In genomic region chr21:29083306-29083705, GRCh38 we compare ENCODE assay signal across 16 cellular contexts. TPM values are rescaled to one million over a fixed set of nuclear protein-coding genes. Genes with fewer than 3 reads are reported as not detected.
DNase-seq lines count a peak whose midpoint lies in the region; ATAC-seq and TF ChIP-seq lines count a peak whose summit lies in the region.
"Had no signal": no experiment of that assay in that cellular context is flagged by ENCODE, and none has a peak within 500 bp of the region (broad histone marks: within the 10 kb centered on the region; RNA-seq: fewer than 3 reads in every experiment).

No MANE protein-coding gene starts in this region.

- H3K36me3 ChIP-seq in SK-N-SH (replicated peaks in 1 of 2; ENCODE audit: control insufficient read depth in 1 of 2, insufficient read depth in 2 of 2, low read length in 1 of 2), result no peaks in the 10 kb centered on the region
- no peaks in the 10 kb centered on the region for H3K36me3 ChIP-seq in CD4-positive, alpha-beta memory T cell (ENCODE audit: insufficient read depth, low read length)
- H3K36me3 ChIP-seq: BLaER1, HAP-1 had no signal

- peaks cover 16 to 53% (median 33%) of the 10 kb centered on the region in 4 donors for H3K4me1 Mint-ChIP-seq in CD4-positive, alpha-beta memory T cell
- peaks cover 27 to 48% (median 48%) of the 10 kb centered on the region in 3 donors for H3K4me1 Mint-ChIP-seq in T-cell
- peaks cover 28% of the 10 kb centered on the region for H3K4me1 Mint-ChIP-seq in stimulated activated effector memory CD8-positive, alpha-beta T cell treated with anti-CD3 and anti-CD28 coated beads, Interleukin-12 subunit alpha, Interleukin-12 subunit beta, amount 100 ng/mL, for 72 hours

- H3K79me2 ChIP-seq in SK-N-SH (ENCODE audit: insufficient read depth), result no peaks in the 10 kb centered on the region

- TF ChIP-seq CTCF in SK-N-SH (IDR thresholded peaks at IDR 0.05), result no peak

- H3K4me3 ChIP-seq in SK-N-SH (ENCODE audit: low read depth in 2 of 2, low read length in 1 of 2), result no peak overlapping the region
- H3K4me3 ChIP-seq in CD4-positive, alpha-beta memory T cell (ENCODE audit: low read length in 2 of 2), result no peak overlapping the region
- H3K4me3 ChIP-seq: BLaER1, HAP-1, K562 had no signal

- peaks cover 0 to 8% of the 10 kb centered on the region in 2 experiments; a peak in 2 of 4 replicates for H3K4me1 ChIP-seq in SK-N-SH (ENCODE audit: control insufficient read depth in 1 of 2, insufficient read depth in 2 of 2, low read depth in 1 of 2, low read length in 1 of 2)
- H3K4me1 ChIP-seq in CD4-positive, alpha-beta memory T cell (ENCODE audit: insufficient read depth, low read length), result peaks cover 50% of the 10 kb centered on the region
- H3K4me1 ChIP-seq: Caco-2, HAP-1 had no signal

- no peak overlapping the region for H3K27ac ChIP-seq in SK-N-SH (ENCODE audit: low read depth in 2 of 2, low read length in 1 of 2)
- no peak overlapping the region for H3K27ac ChIP-seq in CD4-positive, alpha-beta memory T cell (ENCODE audit: low read depth, low read length)
- H3K27ac ChIP-seq: 22Rv1, BLaER1 had no signal

- POLR2A ChIA-PET in SK-N-SH (lab: Yijun Ruan, JAX), result no interaction called here
- POLR2A ChIA-PET in CD4-positive, alpha-beta memory T cell (lab: Charles Lee; ENCODE audit: partially characterized antibody), result no interaction called here
- POLR2A ChIA-PET in T-cell (lab: Charles Lee), result no interaction called here

- no peaks in the 10 kb centered on the region for H4K20me1 ChIP-seq in SK-N-SH (ENCODE audit: insufficient read depth)
- H4K20me1 ChIP-seq: BLaER1 had no signal

- H3K9ac ChIP-seq in SK-N-SH, result no peak overlapping the region
- H3K9ac ChIP-seq: BLaER1 had no signal

- H3K9me3 Mint-ChIP-seq in CD4-positive, alpha-beta memory T cell, result no peaks in the 10 kb centered on the region
- H3K9me3 Mint-ChIP-seq in T-cell, result no peaks in the 10 kb centered on the region
- H3K9me3 Mint-ChIP-seq in stimulated activated effector memory CD8-positive, alpha-beta T cell treated with anti-CD3 and anti-CD28 coated beads, Interleukin-12 subunit alpha, Interleukin-12 subunit beta, amount 100 ng/mL, for 72 hours, result peaks cover 2% of the 10 kb centered on the region

- no peak overlapping the region for H3K4me3 Mint-ChIP-seq in CD4-positive, alpha-beta memory T cell
- no peak overlapping the region for H3K4me3 Mint-ChIP-seq in T-cell
- H3K4me3 Mint-ChIP-seq in stimulated activated effector memory CD8-positive, alpha-beta T cell treated with anti-CD3 and anti-CD28 coated beads, Interleukin-12 subunit alpha, Interleukin-12 subunit beta, amount 100 ng/mL, for 72 hours, result no peak overlapping the region

- no peaks in the 10 kb centered on the region for H3K27me3 ChIP-seq in SK-N-SH (ENCODE audit: insufficient read depth)
- no peaks in the 10 kb centered on the region for H3K27me3 ChIP-seq in CD4-positive, alpha-beta memory T cell (ENCODE audit: insufficient read depth, low read length)
- H3K27me3 ChIP-seq: BLaER1 had no signal

- no peak for ATAC-seq in SK-N-SH treated with all-trans-retinoic acid at 6 μM for 48 hours
- no peak for ATAC-seq in T-cell (replicated peaks in 1 of 4)
- ATAC-seq in stimulated activated effector memory CD8-positive, alpha-beta T cell treated with anti-CD3 and anti-CD28 coated beads, Interleukin-12 subunit alpha, Interleukin-12 subunit beta, amount 100 ng/mL, for 72 hours, result no peak
- ATAC-seq: K562 had no signal

- H3K9me3 ChIP-seq in SK-N-SH, result no peaks in the 10 kb centered on the region
- H3K9me3 ChIP-seq in CD4-positive, alpha-beta memory T cell (ENCODE audit: control insufficient read depth in 1 of 2, low read length in 2 of 2), result no peaks in the 10 kb centered on the region
- H3K9me3 ChIP-seq: BLaER1, Caco-2, HAP-1 had no signal

- no peak for TF ChIP-seq EP300 in SK-N-SH (IDR thresholded peaks at IDR 0.05; ENCODE audit: borderline replicate concordance in 1 of 2, low read depth in 1 of 2, low read length in 1 of 2)

- H3K27me3 Mint-ChIP-seq in CD4-positive, alpha-beta memory T cell, result no peaks in the 10 kb centered on the region
- H3K27me3 Mint-ChIP-seq in T-cell, result no peaks in the 10 kb centered on the region

- 33% methylated on average over 3 of the region's 3 CpGs for WGBS in SK-N-SH (ENCODE audit: low lambda C conversion rate)

- H3K4me2 ChIP-seq in SK-N-SH, result no peak overlapping the region
- H3K4me2 ChIP-seq: BLaER1 had no signal

- no peak for TF ChIP-seq RAD21 in SK-N-SH (IDR thresholded peaks at IDR 0.05; ENCODE audit: low read length)

- intact Hi-C loops in CD4-positive, alpha-beta memory T cell (cut with micrococcal nuclease), result no loop called here

- DNase-seq in SK-N-SH (no peak), T-cell (no peak), epidermal melanocyte (ENCODE audit: insufficient read length, low spot score) (no peak), NCI-H187 treated with DMSO at 0.1 percent for 48 hours (lab: John Stamatoyannopoulos, UW) (no peak)
- no peak for DNase-seq in CD4-positive, alpha-beta memory T cell
- DNase-seq in stimulated activated effector memory CD8-positive, alpha-beta T cell treated with anti-CD3 and anti-CD28 coated beads, Interleukin-12 subunit alpha, Interleukin-12 subunit beta, amount 100 ng/mL, for 72 hours (ENCODE audit: low spot score in 2 of 2), result no peak
- DNase-seq: AML-193, Caco-2, DND-41, GDM1 had no signal

- H3K9me2 ChIP-seq in SK-N-SH, result no peaks in the 10 kb centered on the region

- H2AFZ ChIP-seq in SK-N-SH (ENCODE audit: low read depth), result no peak overlapping the region

- peaks cover 6 to 8% of the 10 kb centered on the region in 2 donors for H3K36me3 Mint-ChIP-seq in CD4-positive, alpha-beta memory T cell
- H3K36me3 Mint-ChIP-seq in T-cell, result peaks cover 11% of the 10 kb centered on the region
- peaks cover under 1% of the 10 kb centered on the region for H3K36me3 Mint-ChIP-seq in stimulated activated effector memory CD8-positive, alpha-beta T cell treated with anti-CD3 and anti-CD28 coated beads, Interleukin-12 subunit alpha, Interleukin-12 subunit beta, amount 100 ng/mL, for 72 hours

- peak overlapping the region in 5 of 7 donors; percentile 7 to 59 (median 41) for H3K27ac Mint-ChIP-seq in CD4-positive, alpha-beta memory T cell
- peak overlapping the region; percentile 50 to 62 for H3K27ac Mint-ChIP-seq in T-cell
- H3K27ac Mint-ChIP-seq in stimulated activated effector memory CD8-positive, alpha-beta T cell treated with anti-CD3 and anti-CD28 coated beads, Interleukin-12 subunit alpha, Interleukin-12 subunit beta, amount 100 ng/mL, for 72 hours, result peak overlapping the region; percentile 4

- CTCF ChIA-PET in SK-N-SH (lab: Yijun Ruan, JAX) (no interaction called here), T-cell (lab: Charles Lee) (no interaction called here)
- CTCF ChIA-PET in CD4-positive, alpha-beta memory T cell (lab: Charles Lee; ENCODE audit: partially characterized antibody), result interaction anchor here (1.6 kb wide), 1 partner anchor 295 kb away, joined by 4 read pairs; no protein-coding TSS in a partner anchor

- no peaks in the 10 kb centered on the region for H3F3A ChIP-seq in SK-N-SH (replicated peaks; ENCODE audit: insufficient read depth)

TF ChIP-seq in SK-N-SH treated with all-trans-retinoic acid at 6 μM for 48 hours, 23 proteins besides CTCF, POLR2A, EP300 and RAD21 (continues in another document):
- TF ChIP-seq CSRNP3 (CRISPR knock-in tag; IDR thresholded peaks at IDR 0.05), result no peak
- TF ChIP-seq SNAI2 (CRISPR knock-in tag; IDR thresholded peaks at IDR 0.05), result no peak

TF ChIP-seq in SK-N-SH, 30 proteins besides CTCF, POLR2A, EP300 and RAD21 (continues in another document):
- TF ChIP-seq FOSL2 (IDR thresholded peaks at IDR 0.05; ENCODE audit: borderline replicate concordance, low read depth), result no peak
- no peak for TF ChIP-seq FOXM1 (IDR thresholded peaks at IDR 0.05; ENCODE audit: low read depth)
- no peak for TF ChIP-seq NFIC (IDR thresholded peaks at IDR 0.05; ENCODE audit: borderline replicate concordance)
- no peak for TF ChIP-seq USF2 (IDR thresholded peaks at IDR 0.05; ENCODE audit: borderline replicate concordance, low read depth, low read length)
- no peak for TF ChIP-seq TAF1 (IDR thresholded peaks at IDR 0.05; ENCODE audit: borderline replicate concordance, low read depth, low read length)
- TF ChIP-seq TCF12 (IDR thresholded peaks at IDR 0.05), result no peak
- no peak for TF ChIP-seq GABPA (IDR thresholded peaks at IDR 0.05; ENCODE audit: low read depth)
- TF ChIP-seq NRF1 (IDR thresholded peaks at IDR 0.05; ENCODE audit: low read depth, low read length), result no peak
- TF ChIP-seq TEAD4 (IDR thresholded peaks at IDR 0.05; ENCODE audit: borderline replicate concordance, insufficient read depth), result no peak
- TF ChIP-seq SMC3 (IDR thresholded peaks at IDR 0.05; ENCODE audit: low read depth, low read length), result no peak

RNA-seq across cellular contexts. Expression of gene CCT8, which starts 9.9 kb away (rescaled TPM):
- polyA plus RNA-seq in SK-N-SH (2012; rRNA removed), result 102 and 105 TPM in 2 replicates
- polyA plus RNA-seq in SK-N-SH (2012; cell fraction: cytosol; rRNA removed), result 150 and 189 TPM in 2 replicates
- polyA plus RNA-seq in SK-N-SH (2012; cell fraction: nucleus; rRNA removed), result 45.9 and 84.7 TPM in 2 replicates
- total RNA-seq in CD4-positive, alpha-beta memory T cell, result 100 to 1,000 TPM; 109 to 114 TPM
- 100 to 1,000 TPM; 130 to 173 TPM for polyA plus RNA-seq in CD4-positive, alpha-beta memory T cell
- 100 to 1,000 TPM; 103 to 131 (median 115) TPM for total RNA-seq in T-cell

RNA-seq across cellular contexts. Expression of gene MAP3K7CL, which starts 47.1 kb away (rescaled TPM):
- 2.3 and 5.2 TPM in 2 replicates for polyA plus RNA-seq in SK-N-SH (2012; rRNA removed)
- 4.1 and 5.1 TPM in 2 replicates for polyA plus RNA-seq in SK-N-SH (2012; cell fraction: cytosol; rRNA removed)
- polyA plus RNA-seq in SK-N-SH (2012; cell fraction: nucleus; rRNA removed), result 1.3 and 2.0 TPM in 2 replicates
- 10 to 100 TPM; 10.1 to 10.3 TPM for total RNA-seq in CD4-positive, alpha-beta memory T cell
- polyA plus RNA-seq in CD4-positive, alpha-beta memory T cell, result 1 to 10 TPM; 2.8 to 4.7 TPM
- 1 to 10 TPM; 4.8 to 9.1 (median 7.4) TPM for total RNA-seq in T-cell
- total RNA-seq: H1 had no signal
- polyA plus RNA-seq: H1 had no signal

RNA-seq across cellular contexts. Expression of gene USP16, which starts 58.8 kb away (rescaled TPM):
- polyA plus RNA-seq in SK-N-SH (2012; rRNA removed), result 9.2 and 12.2 TPM in 2 replicates
- 13.5 and 19.1 TPM in 2 replicates for polyA plus RNA-seq in SK-N-SH (2012; cell fraction: cytosol; rRNA removed)
- 9.9 and 20.7 TPM in 2 replicates for polyA plus RNA-seq in SK-N-SH (2012; cell fraction: nucleus; rRNA removed)
- total RNA-seq in CD4-positive, alpha-beta memory T cell, result 10 to 100 TPM; 53.5 to 57.2 TPM
- polyA plus RNA-seq in CD4-positive, alpha-beta memory T cell, result 10 to 100 TPM; 19.6 to 39.8 TPM
- 10 to 100 TPM; 41.8 to 68.7 (median 45.4) TPM for total RNA-seq in T-cell

Comparison
In these comparisons a context has a peak if more than half of its experiments do, and no peak if none do; other contexts are left out.
1. H3K27ac Mint-ChIP-seq: peak in every context shown above with its lines; median percentile 56 in T-cell; 41 in CD4-positive, alpha-beta memory T cell; 4 in stimulated activated effector memory CD8-positive, alpha-beta T cell treated with anti-CD3 and anti-CD28 coated beads, Interleukin-12 subunit alpha, Interleukin-12 subunit beta, amount 100 ng/mL, for 72 hours.